Comparison of ENCODE assay signal across 8 cellular contexts in genomic region chr22:36386351-36386899, GRCh38. TPM values are rescaled to one million over a fixed set of nuclear protein-coding genes. Genes with fewer than 3 reads are reported as not detected.
A peak's percentile ranks its signal among the peaks of the same experiment; 100 is the strongest.
DNase-seq lines count a peak whose midpoint lies in the region; ATAC-seq, FAIRE-seq and TF ChIP-seq lines count a peak whose summit lies in the region.

No MANE protein-coding gene starts in this region.

- POLR2A ChIA-PET in activated B cell treated with CpG ODN at 0.5 μM for 24 hours (lab: Charles Lee) = interaction anchor here (0.5 to 6.8 kb wide), 22 partner anchors 12 to 85 kb away, joined by 3 to 126 read pairs (median 6); no protein-coding TSS in a partner anchor

- peak overlapping the region; percentile 94 for H3K4me3 Mint-ChIP-seq in activated B cell treated with CpG ODN at 0.5 μM for 24 hours
- H3K4me3 Mint-ChIP-seq in naive B cell = peak overlapping the region; percentile 85 to 97 (median 94)

- no peaks in the 10 kb centered on the region for H3K9me3 Mint-ChIP-seq in activated B cell treated with CpG ODN at 0.5 μM for 24 hours
- no peaks in the 10 kb centered on the region for H3K9me3 Mint-ChIP-seq in naive B cell

- no peaks in the 10 kb centered on the region for H3K27me3 Mint-ChIP-seq in activated B cell treated with CpG ODN at 0.5 μM for 24 hours
- H3K27me3 Mint-ChIP-seq in naive B cell = no peaks in the 10 kb centered on the region

- CTCF ChIA-PET in activated B cell treated with CpG ODN at 0.5 μM for 24 hours (lab: Charles Lee) = interaction anchor here (0.6 to 1.1 kb wide), 2 partner anchors 9 to 55 kb away, joined by 3 to 6 read pairs; no protein-coding TSS in a partner anchor

- TF ChIP-seq CTCF in AG09309 (IDR thresholded peaks at IDR 0.05; ENCODE audit: control insufficient read depth, insufficient read depth, low read depth, low read length, missing control alignments) = peak; percentile 2
- no peak for TF ChIP-seq CTCF in activated B cell treated with CpG ODN at 0.5 μM for 24 hours (IDR thresholded peaks at IDR 0.05)
- peak; percentile 15 for TF ChIP-seq CTCF in epithelial cell of proximal tubule (conservative IDR thresholded peaks at IDR 0.05; ENCODE audit: low read depth, low read length)

- H3K36me3 Mint-ChIP-seq in activated B cell treated with CpG ODN at 0.5 μM for 24 hours (ENCODE audit: low read depth) (peaks cover 40% of the 10 kb centered on the region), naive B cell (peaks cover 6 to 11% of the 10 kb centered on the region in 2 donors)

- H3K4me3 ChIP-seq in AG09309 (ENCODE audit: control insufficient read depth, low read depth, low read length) = peak overlapping the region; percentile 88
- peak overlapping the region; percentile 83 for H3K4me3 ChIP-seq in Jurkat, Clone E6-1 (ENCODE audit: low read length)
- peak overlapping the region; percentile 81 for H3K4me3 ChIP-seq in epithelial cell of proximal tubule (ENCODE audit: low read depth, low read length)

- peak; percentile 19 for ATAC-seq in GM18517 (IDR thresholded peaks at IDR 0.05; ENCODE audit: unreplicated experiment)
- peak; percentile 15 for ATAC-seq in activated B cell treated with CpG ODN at 0.5 μM for 24 hours (ENCODE audit: low read depth)
- peak in 1 of 2 donors; percentile 8 for ATAC-seq in naive B cell (ENCODE audit: low read depth in 2 of 2)
- ATAC-seq in HG02938 (IDR thresholded peaks at IDR 0.05; ENCODE audit: unreplicated experiment) = no peak

- DNase-seq in AG09309 (ENCODE audit: low read depth) = no peak
- DNase-seq in Jurkat, Clone E6-1 (ENCODE audit: low read depth, low spot score) = no peak
- DNase-seq in activated B cell treated with CpG ODN at 0.5 μM for 24 hours = peak; percentile 69
- peak; percentile 80 for DNase-seq in epithelial cell of proximal tubule (ENCODE audit: low read depth)
- no peak for DNase-seq in naive B cell
- peak; percentile 33 for DNase-seq in urothelium cell line (ENCODE audit: low spot score)

- H3K27ac Mint-ChIP-seq in activated B cell treated with CpG ODN at 0.5 μM for 24 hours (peak overlapping the region; percentile 97), naive B cell (peak overlapping the region; percentile 88 to 99 (median 96))

- intact Hi-C loops in activated B cell treated with CpG ODN at 0.5 μM for 24 hours (cut with micrococcal nuclease) = loop anchor here (1.0 to 5.0 kb wide), 7 partner anchors 9 to 69 kb away; no protein-coding TSS in a partner anchor

- no peak for FAIRE-seq in urothelium cell line (lab: Jason Lieb, UNC)

- H3K4me1 Mint-ChIP-seq in activated B cell treated with CpG ODN at 0.5 μM for 24 hours (peaks cover 70% of the 10 kb centered on the region), naive B cell (peaks cover 41 to 76% (median 65%) of the 10 kb centered on the region in 3 donors)

RNA-seq across cellular contexts. Expression of gene MYH9, which starts 1.3 kb away (rescaled TPM):
- polyA plus RNA-seq in Jurkat, Clone E6-1 (2012; ENCODE audit: insufficient read depth, insufficient read length) = 177 TPM
- total RNA-seq in activated B cell treated with CpG ODN at 0.5 μM for 24 hours = 714 and 755 TPM in 2 replicates
- total RNA-seq in epithelial cell of proximal tubule = 797 and 896 TPM in 2 replicates
- 100 to 1,000 TPM in 1 of 6 donors, 10 to 100 TPM in 5; 17.3 to 255 (median 64.5) TPM for polyA plus RNA-seq in naive B cell (ENCODE audit: low read depth in 6 of 6)

Comparison
In these comparisons a context has a peak if more than half of its experiments do, and no peak if none do; other contexts are left out.
1. DNase-seq: peak in activated B cell treated with CpG ODN at 0.5 μM for 24 hours (single experiment), epithelial cell of proximal tubule (single experiment) and urothelium cell line (single experiment); none in AG09309 (single experiment), Jurkat, Clone E6-1 (single experiment) and naive B cell (single experiment).
2. Peak in every context shown above with its lines, with median percentiles within 50 percentile points of each other: H3K4me3 ChIP-seq.